8 cellular contexts compared by ENCODE assay signal in genomic region chr17:7915611-7916382, GRCh38. TPM values are rescaled to one million over a fixed set of nuclear protein-coding genes. Genes with fewer than 3 reads are reported as not detected.
A peak's percentile ranks its signal among the peaks of the same experiment; 100 is the strongest.
DNase-seq lines count a peak whose midpoint lies in the region; ATAC-seq and TF ChIP-seq lines count a peak whose summit lies in the region.

Gene RNF227, minus strand, starts transcription at chr17:7916289. Its CDS starts 94 bp downstream, at chr17:7916195.

- H3K27ac ChIP-seq in left ventricle myocardium inferior (replicated peaks) = peak within 1 kb of the TSS; percentile 96
- peak within 1 kb of the TSS; percentile 90 to 95 for H3K27ac ChIP-seq in prostate gland

- intact Hi-C loops in left ventricle myocardium inferior (cut with micrococcal nuclease) = no loop called here
- intact Hi-C loops in prostate gland (cut with DNase I) = no loop called here

- H3K9me3 ChIP-seq in left ventricle myocardium inferior (replicated peaks) = no peaks in the 10 kb centered on the region
- H3K9me3 ChIP-seq in prostate gland = no peaks in the 10 kb centered on the region

- H3K27me3 ChIP-seq in left ventricle myocardium inferior (ENCODE audit: low read depth) (no peaks in the 10 kb centered on the region), prostate gland (replicated peaks; ENCODE audit: insufficient read depth) (no peaks in the 10 kb centered on the region)

- H3K4me3 ChIP-seq in left ventricle myocardium inferior = peak within 1 kb of the TSS; percentile 78
- H3K4me3 ChIP-seq in prostate gland = peak within 1 kb of the TSS; percentile 47 to 51

- H3K36me3 ChIP-seq in left ventricle myocardium inferior = peaks cover 12% of the 10 kb centered on the region
- H3K36me3 ChIP-seq in prostate gland = peaks cover 0 to 4% of the 10 kb centered on the region in 2 donors

- TF ChIP-seq CTCF in left ventricle myocardium inferior (IDR thresholded peaks at IDR 0.05; ENCODE audit: borderline replicate concordance) (no peak), prostate gland (IDR thresholded peaks at IDR 0.05) (peak in 2 of 4 experiments; percentile 23 to 26)

- TF ChIP-seq POLR2A in GM10847 (IDR thresholded peaks at IDR 0.05; ENCODE audit: extremely low read depth, insufficient read length) (peak; percentile 44), prostate gland (IDR thresholded peaks at IDR 0.05) (peak; percentile 36)

- 2% methylated on average over 85 of the region's 100 CpGs for WGBS in prostate gland

- DNase-seq in NCI-H146 treated with DMSO at 0.1 percent for 48 hours (lab: John Stamatoyannopoulos, UW; ENCODE audit: unreplicated experiment) (peak; percentile 81), T-helper 1 cell (peak; percentile 74 to 86 (median 77)), amniotic stem cell (lab: John Stamatoyannopoulos, UW) (peak; percentile 92), left ventricle myocardium inferior (peak; percentile 91), prostate gland (ENCODE audit: low spot score) (peak; percentile 91), ureter (ENCODE audit: low spot score) (peak; percentile 95)

- ATAC-seq in HG02840 (IDR thresholded peaks at IDR 0.05; ENCODE audit: low FRiP score, unreplicated experiment) = peak; percentile 66

- peaks cover 37% of the 10 kb centered on the region for H3K4me1 ChIP-seq in left ventricle myocardium inferior
- peaks cover 7% of the 10 kb centered on the region for H3K4me1 ChIP-seq in prostate gland (replicated peaks)

RNA-seq across cellular contexts. Expression of gene RNF227, which starts in this region (rescaled TPM):
- total RNA-seq in left ventricle myocardium inferior (1.0 TPM), prostate gland (10 to 100 TPM in 1 of 2 donors, 1 to 10 TPM in 1; 7.8 to 32.4 TPM), ureter (2.5 TPM)

Comparison
In these comparisons a context has a peak if more than half of its experiments do, and no peak if none do; other contexts are left out.
1. Peak in every context shown above with its lines: DNase-seq, ATAC-seq, H3K4me3 ChIP-seq and H3K27ac ChIP-seq.